In the genomic region with DNA sequence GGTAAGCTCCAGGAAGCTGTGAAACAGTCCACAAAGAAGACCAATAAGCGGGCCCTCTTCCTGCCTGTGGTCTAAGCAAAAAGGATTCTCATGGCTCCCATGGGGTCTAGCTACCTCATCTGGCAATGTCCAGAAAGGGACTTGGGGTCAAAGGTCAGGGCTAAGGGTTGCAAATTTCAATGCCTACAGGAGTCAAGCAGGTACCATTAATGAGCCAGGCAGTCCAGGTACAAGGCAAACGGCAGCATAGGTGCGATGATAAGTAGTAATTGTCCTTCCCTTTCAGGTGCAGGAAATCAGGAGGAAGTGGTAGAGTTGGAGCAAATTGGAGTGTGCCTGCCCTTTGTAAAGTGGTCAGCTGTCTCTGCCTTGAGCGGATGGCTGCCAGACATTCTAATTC, we compare ENCODE assay signal across 1 cellular context.
TF ChIP-seq lines count a peak whose summit lies in the region.

No MANE protein-coding gene starts in this region.

TF ChIP-seq in IMR-90, 13 proteins besides CTCF, POLR2A, EP300 and RAD21:
- TF ChIP-seq FOS (IDR thresholded peaks at IDR 0.05; ENCODE audit: low read depth, low read length) (no peak), MAZ (IDR thresholded peaks at IDR 0.05; ENCODE audit: borderline replicate concordance, low read depth, low read length) (no peak), MXI1 (IDR thresholded peaks at IDR 0.05; ENCODE audit: borderline replicate concordance, low read depth, low read length) (no peak), SMC3 (IDR thresholded peaks at IDR 0.05; ENCODE audit: low read depth, low read length) (no peak), CEBPB (IDR thresholded peaks at IDR 0.05; ENCODE audit: low read depth, low read length) (no peak), BHLHE40 (IDR thresholded peaks at IDR 0.05; ENCODE audit: low read depth, low read length) (no peak), NFE2L2 (IDR thresholded peaks at IDR 0.05; ENCODE audit: low read depth, low read length) (no peak), MAFK (IDR thresholded peaks at IDR 0.05; ENCODE audit: low read depth, low read length) (no peak), CHD1 (IDR thresholded peaks at IDR 0.05; ENCODE audit: low read depth, low read length) (no peak), RCOR1 (IDR thresholded peaks at IDR 0.05; ENCODE audit: insufficient replicate concordance, low read length) (no peak), RFX5 (IDR thresholded peaks at IDR 0.05; ENCODE audit: low read depth, low read length) (no peak), USF2 (IDR thresholded peaks at IDR 0.05; ENCODE audit: low read depth, low read length) (no peak)
- TF ChIP-seq, protein P1, sequence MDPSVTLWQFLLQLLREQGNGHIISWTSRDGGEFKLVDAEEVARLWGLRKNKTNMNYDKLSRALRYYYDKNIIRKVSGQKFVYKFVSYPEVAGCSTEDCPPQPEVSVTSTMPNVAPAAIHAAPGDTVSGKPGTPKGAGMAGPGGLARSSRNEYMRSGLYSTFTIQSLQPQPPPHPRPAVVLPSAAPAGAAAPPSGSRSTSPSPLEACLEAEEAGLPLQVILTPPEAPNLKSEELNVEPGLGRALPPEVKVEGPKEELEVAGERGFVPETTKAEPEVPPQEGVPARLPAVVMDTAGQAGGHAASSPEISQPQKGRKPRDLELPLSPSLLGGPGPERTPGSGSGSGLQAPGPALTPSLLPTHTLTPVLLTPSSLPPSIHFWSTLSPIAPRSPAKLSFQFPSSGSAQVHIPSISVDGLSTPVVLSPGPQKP (IDR thresholded peaks at IDR 0.05; ENCODE audit: borderline replicate concordance, low read depth, low read length) = no peak
